In the genomic region with DNA sequence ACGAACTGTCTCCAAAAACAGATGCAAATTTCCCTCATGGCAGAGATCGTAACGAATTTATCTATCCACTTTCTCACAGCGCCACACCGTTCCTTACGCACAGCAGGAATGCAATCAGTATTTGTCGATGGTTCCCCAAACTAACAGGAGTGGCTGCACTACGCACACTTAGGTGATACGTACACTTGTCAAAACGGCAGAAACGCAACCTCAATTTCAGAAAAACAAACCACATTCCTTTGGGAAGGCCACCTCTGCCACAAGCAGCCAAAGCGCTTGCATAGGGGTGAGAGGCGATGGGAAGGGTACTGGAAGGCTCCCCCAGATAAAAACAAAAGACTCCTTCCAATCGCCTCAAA, we compare ENCODE assay signal across 8 cellular contexts. TPM values are rescaled to one million over a fixed set of nuclear protein-coding genes. Genes with fewer than 3 reads are reported as not detected.
DNase-seq lines count a peak whose midpoint lies in the region; ATAC-seq, FAIRE-seq and TF ChIP-seq lines count a peak whose summit lies in the region.

No MANE protein-coding gene starts in this region.

- TF ChIP-seq POLR2A in tibial nerve (IDR thresholded peaks at IDR 0.05): no peak

- H3K4me1 ChIP-seq in BLaER1 (peaks cover 25% of the 10 kb centered on the region), ectodermal cell (ENCODE audit: control insufficient read depth, insufficient read depth, low read length) (peaks cover 8% of the 10 kb centered on the region), tibial nerve (peaks cover 0 to 33% (median 10%) of the 10 kb centered on the region in 4 donors)

- peak overlapping the region; percentile 96 for H3K27ac Mint-ChIP-seq in memory B cell

- H3K36me3 ChIP-seq in BLaER1: 0 out of 2 replicates have a peak, but pooled peaks cover 9% of the 10 kb centered on the region
- no peaks in the 10 kb centered on the region for H3K36me3 ChIP-seq in ectodermal cell (ENCODE audit: control insufficient read depth, insufficient read depth, low read length)
- H3K36me3 ChIP-seq in tibial nerve: no peaks in the 10 kb centered on the region

- peak overlapping the region; percentile 80 for H3K4me3 ChIP-seq in BLaER1
- H3K4me3 ChIP-seq in ectodermal cell (ENCODE audit: insufficient read depth, low read depth, low read length): peak overlapping the region; percentile 92
- H3K4me3 ChIP-seq in tibial nerve: peak overlapping the region; percentile 81 to 97 (median 90)

- no peaks in the 10 kb centered on the region for H3K27me3 Mint-ChIP-seq in memory B cell

- H3K27ac ChIP-seq in BLaER1 (peak overlapping the region; percentile 82), RWPE1 (peak overlapping the region; percentile 87), ectodermal cell (ENCODE audit: insufficient read depth, low read depth, low read length, poor library complexity, severe bottlenecking) (peak overlapping the region; percentile 87), tibial nerve (peak overlapping the region; percentile 83 to 95 (median 92))

- POLR2A ChIA-PET in RWPE1 (lab: Yijun Ruan, JAX; ENCODE audit: low non-redundant PET): interaction anchor here (0.7 to 1.3 kb wide), 2 partner anchors 10 to 179 kb away, joined by 5 to 10 read pairs; a partner anchor contains a TSS

- H3K36me3 Mint-ChIP-seq in memory B cell: no peaks in the 10 kb centered on the region

- H3K4me3 Mint-ChIP-seq in memory B cell: peak overlapping the region; percentile 98

- peaks cover 22% of the 10 kb centered on the region for H3K4me1 Mint-ChIP-seq in memory B cell

- DNase-seq in GM19239 (ENCODE audit: insufficient read length, low spot score) (no peak), RWPE1 (ENCODE audit: low spot score) (peak; percentile 20), memory B cell (ENCODE audit: low spot score in 2 of 2) (no peak), tibial nerve (ENCODE audit: low spot score in 2 of 2) (no peak)
- no peak for DNase-seq in NK-92 treated with Interleukin-12 subunit alpha and Interleukin-12 subunit beta, amount 100 ng/mL, for 24 hours (lab: John Stamatoyannopoulos, UW)

- no peaks in the 10 kb centered on the region for H3K9me3 Mint-ChIP-seq in memory B cell

- FAIRE-seq in GM19239 (lab: Jason Lieb, UNC): peak; percentile 57

- H4K20me1 ChIP-seq in BLaER1: peaks cover 40% of the 10 kb centered on the region

- CTCF ChIA-PET in RWPE1 (lab: Yijun Ruan, JAX): interaction anchor here (0.6 kb wide), 1 partner anchor 167 kb away, joined by 4 read pairs; no protein-coding TSS in a partner anchor

- TF ChIP-seq CTCF in RWPE1 (conservative IDR thresholded peaks at IDR 0.05; ENCODE audit: low read depth) (no peak), tibial nerve (IDR thresholded peaks at IDR 0.05) (no peak)

- ATAC-seq in HG03280 (IDR thresholded peaks at IDR 0.05; ENCODE audit: unreplicated experiment) (peak; percentile 25), memory B cell (ENCODE audit: low read depth) (peak; percentile 29)

- WGBS in ectodermal cell, 2 experiments: 0 to 1% methylated on average over 14 of the region's 14 CpGs
- 0 to 1% methylated on average over 13 to 14 of the region's 14 CpGs for whole genome bisulfite sequencing in tibial nerve, 2 donors

- H3K4me2 ChIP-seq in BLaER1: peak overlapping the region; percentile 73

- TF ChIP-seq EP300 in tibial nerve (IDR thresholded peaks at IDR 0.05): no peak

- H3K9me3 ChIP-seq in BLaER1 (no peaks in the 10 kb centered on the region), ectodermal cell (ENCODE audit: control insufficient read depth, low read length) (no peaks in the 10 kb centered on the region), tibial nerve (no peaks in the 10 kb centered on the region)

- peak overlapping the region; percentile 83 for H3K9ac ChIP-seq in BLaER1

- H3K27me3 ChIP-seq in BLaER1: no peaks in the 10 kb centered on the region
- H3K27me3 ChIP-seq in ectodermal cell (ENCODE audit: control insufficient read depth, insufficient read depth, low read length, poor library complexity, severe bottlenecking): no peaks in the 10 kb centered on the region
- no peaks in the 10 kb centered on the region for H3K27me3 ChIP-seq in tibial nerve

RNA-seq across cellular contexts. Expression of a gene that starts 0.6 kb away (rescaled TPM):
- 24.9 TPM for polyA plus RNA-seq in ectodermal cell (2013, experiment 1 of 4)
- 30.3 TPM for polyA plus RNA-seq in ectodermal cell (2013, experiment 2 of 4)
- 19.0 TPM for polyA plus RNA-seq in ectodermal cell (2013, experiment 3 of 4)
- 22.4 TPM for polyA plus RNA-seq in ectodermal cell (2013, experiment 4 of 4)
- total RNA-seq in tibial nerve: 10 to 100 TPM; 29.4 to 46.2 (median 39.8) TPM

RNA-seq across cellular contexts. Expression of a gene that starts 10.7 kb away (rescaled TPM):
- polyA plus RNA-seq in ectodermal cell (2013, experiment 1 of 4): 39.9 TPM
- polyA plus RNA-seq in ectodermal cell (2013, experiment 2 of 4): 48.3 TPM
- polyA plus RNA-seq in ectodermal cell (2013, experiment 3 of 4): 32.8 TPM
- polyA plus RNA-seq in ectodermal cell (2013, experiment 4 of 4): 35.3 TPM
- 10 to 100 TPM; 17.4 to 21.4 (median 18.9) TPM for total RNA-seq in tibial nerve
